In genomic region chr2:187580462-187581124, GRCh38 we compare ENCODE assay signal across 8 cellular contexts. TPM values are rescaled to one million over a fixed set of nuclear protein-coding genes. Genes with fewer than 3 reads are reported as not detected.
DNase-seq lines count a peak whose midpoint lies in the region; ATAC-seq, FAIRE-seq and TF ChIP-seq lines count a peak whose summit lies in the region.

No MANE protein-coding gene starts in this region.

- WGBS in pancreas, 2 donors, result 14 to 19% methylated on average over 7 of the region's 7 CpGs

- H3K4me1 ChIP-seq in pancreas, result peaks cover 3 to 7% (median 5%) of the 10 kb centered on the region in 3 donors

- H3K36me3 ChIP-seq in pancreas, result no peaks in the 10 kb centered on the region

- no peaks in the 10 kb centered on the region for H3K36me3 Mint-ChIP-seq in activated T-helper 17 cell treated with anti-CD3 and anti-CD28 coated beads, Interleukin-2, amount 50 U/mL, for 72 hours (ENCODE audit: low read depth)

- intact Hi-C loops in pancreas (cut with DNase I), result loop anchor here in 2 of 3 donors (10.0 kb wide), 2 partner anchors 264 to 934 kb away; no protein-coding TSS in a partner anchor

- no peak overlapping the region for H3K27ac Mint-ChIP-seq in activated T-helper 17 cell treated with anti-CD3 and anti-CD28 coated beads, Interleukin-2, amount 50 U/mL, for 72 hours

- peak in 2 of 4 donors; percentile 21 to 27 for TF ChIP-seq CTCF in pancreas (IDR thresholded peaks at IDR 0.05)

- no peak overlapping the region for H3K4me3 Mint-ChIP-seq in activated T-helper 17 cell treated with anti-CD3 and anti-CD28 coated beads, Interleukin-2, amount 50 U/mL, for 72 hours

- H3K27ac ChIP-seq in pancreas, result no peak overlapping the region

- H3K9me3 Mint-ChIP-seq in activated T-helper 17 cell treated with anti-CD3 and anti-CD28 coated beads, Interleukin-2, amount 50 U/mL, for 72 hours, result peaks cover 4% of the 10 kb centered on the region

- DNase-seq in GDM1 (lab: John Stamatoyannopoulos, UW) (peak; percentile 40), OCI-M2 (lab: John Stamatoyannopoulos, UW; ENCODE audit: unreplicated experiment) (peak; percentile 16), erythroblast (lab: John Stamatoyannopoulos, UW) (peak; percentile 77 to 84), pancreas (no peak), DMS79 treated with DMSO at 0.1 percent for 48 hours (lab: John Stamatoyannopoulos, UW) (no peak)
- no peak for DNase-seq in activated CD4-positive, alpha-beta T cell treated with anti-CD3 and anti-CD28 coated beads, Interleukin-2, amount 50 U/mL, for 1 hour

- H3K27me3 ChIP-seq in pancreas, result no peaks in the 10 kb centered on the region

- no peaks in the 10 kb centered on the region for H3K9me3 ChIP-seq in pancreas

- FAIRE-seq in pancreas (lab: Jason Lieb, UNC), result peak; percentile 93

- peak overlapping the region in 1 of 4 donors; percentile 28 for H3K4me3 ChIP-seq in pancreas

- peaks cover 4% of the 10 kb centered on the region for H3K4me1 Mint-ChIP-seq in activated T-helper 17 cell treated with anti-CD3 and anti-CD28 coated beads, Interleukin-2, amount 50 U/mL, for 72 hours

- H3K27me3 Mint-ChIP-seq in activated T-helper 17 cell treated with anti-CD3 and anti-CD28 coated beads, Interleukin-2, amount 50 U/mL, for 72 hours, result no peaks in the 10 kb centered on the region

- ATAC-seq in HG03439 (IDR thresholded peaks at IDR 0.05; ENCODE audit: unreplicated experiment) (peak; percentile 56), pancreas (peak; percentile 86 to 96 (median 94))
- ATAC-seq in activated T-helper 17 cell treated with anti-CD3 and anti-CD28 coated beads, Interleukin-2, amount 50 U/mL, for 72 hours (replicated peaks), result no peak

- TF ChIP-seq POLR2A in erythroblast (IDR thresholded peaks at IDR 0.05; ENCODE audit: low read length), result no peak

RNA-seq across cellular contexts. Expression of gene TFPI, which starts 26.4 kb away (rescaled TPM):
- 10 to 100 TPM in 5 of 6 donors, 1 to 10 TPM in 1; 7.9 to 25.8 (median 21.6) TPM for total RNA-seq in pancreas
- 10 to 100 TPM; 11.9 to 15.4 TPM for polyA plus RNA-seq in pancreas
- total RNA-seq in activated T-helper 17 cell treated with anti-CD3 and anti-CD28 coated beads, Interleukin-2, amount 50 U/mL, for 72 hours, result under 1 TPM; 0.13 to 0.30 TPM

Comparison
In these comparisons a context has a peak if more than half of its experiments do, and no peak if none do; other contexts are left out.
1. DNase-seq: peak in GDM1 (single experiment), OCI-M2 (single experiment) and erythroblast (2 of 2); none in pancreas (0 of 6), DMS79 treated with DMSO at 0.1 percent for 48 hours (single experiment) and activated CD4-positive, alpha-beta T cell treated with anti-CD3 and anti-CD28 coated beads, Interleukin-2, amount 50 U/mL, for 1 hour (single experiment).
2. RNA of gene TFPI, which starts 26.4 kb away (total RNA-seq): 7.9 to 25.8 TPM in pancreas; 0.13 to 0.30 TPM in activated T-helper 17 cell treated with anti-CD3 and anti-CD28 coated beads, Interleukin-2, amount 50 U/mL, for 72 hours; every median in the first group is over 4 times any median in the second.